ENCODE assay signal across 8 cellular contexts in genomic region chr3:50297896-50298725, GRCh38. TPM values are rescaled to one million over a fixed set of nuclear protein-coding genes. Genes with fewer than 3 reads are reported as not detected.
DNase-seq lines count a peak whose midpoint lies in the region; ATAC-seq, FAIRE-seq and TF ChIP-seq lines count a peak whose summit lies in the region.

No MANE protein-coding gene starts in this region.

- peak overlapping the region; percentile 84 for H3K4me3 ChIP-seq in OCI-LY3 (ENCODE audit: low read length)
- peak overlapping the region; percentile 70 to 89 (median 80); a peak in 7 of 8 replicates for H3K4me3 ChIP-seq in H1 (ENCODE audit: extremely low read depth in 1 of 4, insufficient read depth in 2 of 4, low read depth in 3 of 4, low read length in 4 of 4)
- H3K4me3 ChIP-seq in pancreas, result peak overlapping the region in 3 of 4 donors; percentile 48 to 67 (median 55)

- no peak overlapping the region for H2BK5ac ChIP-seq in H1 (ENCODE audit: low read depth, low read length)

- no peak overlapping the region for H3K23ac ChIP-seq in H1 (ENCODE audit: insufficient read length)

- peak; percentile 21 for DNase-seq in GDM1 (lab: John Stamatoyannopoulos, UW)
- DNase-seq in H1 (ENCODE audit: low read depth in 1 of 2, low spot score in 2 of 2), result peak in 1 of 2 experiments; percentile 52
- no peak for DNase-seq in pancreas
- DNase-seq in NCI-H1930 (lab: John Stamatoyannopoulos, UW), result no peak
- DNase-seq in NCI-H748 (lab: John Stamatoyannopoulos, UW; ENCODE audit: unreplicated experiment), result no peak

- FAIRE-seq in H1 (lab: Jason Lieb, UNC), result no peak
- FAIRE-seq in pancreas (lab: Jason Lieb, UNC), result no peak

- H4K91ac ChIP-seq in H1 (replicated peaks; ENCODE audit: insufficient read length, low read length), result no peak overlapping the region

- H3K4me2 ChIP-seq in OCI-LY3 (ENCODE audit: low read length) (peak overlapping the region; percentile 87), H1 (ENCODE audit: insufficient read depth in 1 of 2, low read depth in 2 of 2, low read length in 2 of 2) (peak overlapping the region; percentile 67 to 92)

- H3K27ac ChIP-seq in OCI-LY3 (ENCODE audit: low read length), result peak overlapping the region; percentile 69; the same call in 1 of the 2 replicates
- no peak overlapping the region for H3K27ac ChIP-seq in H1 (ENCODE audit: low read depth, low read length)
- H3K27ac ChIP-seq in pancreas, result peak overlapping the region; percentile 61 to 83 (median 79)

- intact Hi-C loops in pancreas (cut with DNase I), result no loop called here

- H3K27me3 ChIP-seq in OCI-LY3 (ENCODE audit: low read depth, low read length) (no peaks in the 10 kb centered on the region), H1 (replicated peaks in 1 of 4; ENCODE audit: control insufficient read depth in 3 of 4, extremely low read depth in 1 of 4, insufficient read depth in 3 of 4, low read length in 3 of 4) (no peaks in the 10 kb centered on the region; a peak in 1 of 7 replicates), pancreas (no peaks in the 10 kb centered on the region)

- no peaks in the 10 kb centered on the region for H3K36me3 ChIP-seq in OCI-LY3 (replicated peaks; ENCODE audit: low read depth, low read length)
- no peaks in the 10 kb centered on the region for H3K36me3 ChIP-seq in H1 (ENCODE audit: control insufficient read depth in 2 of 4, insufficient read depth in 4 of 4, low read length in 3 of 4)
- no peaks in the 10 kb centered on the region for H3K36me3 ChIP-seq in pancreas

- peaks cover 5% of the 10 kb centered on the region; the same call in 1 of the 2 replicates for H3K23me2 ChIP-seq in H1 (ENCODE audit: low read depth, low read length)

- TF ChIP-seq CTCF in OCI-LY3 (IDR thresholded peaks at IDR 0.05; ENCODE audit: low read depth, low read length) (no peak), H1 (IDR thresholded peaks at IDR 0.05; ENCODE audit: control extremely low read depth in 1 of 3, insufficient read depth in 1 of 3, low read depth in 1 of 3, low read length in 3 of 3) (0 out of 4 replicates have a peak, but pooled peaks of 1 of the 3 experiments have one; percentile 2), pancreas (IDR thresholded peaks at IDR 0.05) (no peak)

- TF ChIP-seq RAD21 in H1 (IDR thresholded peaks at IDR 0.05 in 1 of 2, conservative IDR thresholded peaks at IDR 0.05 in 1 of 2; ENCODE audit: low read depth in 2 of 2, low read length in 2 of 2), result no peak

- H3K79me1 ChIP-seq in H1 (ENCODE audit: low read depth, low read length), result no peaks in the 10 kb centered on the region

- no peak overlapping the region for H2BK15ac ChIP-seq in H1 (ENCODE audit: low read length)

- no peak overlapping the region for H2AK5ac ChIP-seq in H1 (ENCODE audit: low read depth, low read length)

- H3K56ac ChIP-seq in H1 (replicated peaks; ENCODE audit: insufficient read length, low read depth, low read length), result no peak overlapping the region

- CTCF ChIA-PET in H1 (lab: Charles Lee; ENCODE audit: partially characterized antibody), result interaction anchor here (0.8 to 1.8 kb wide), 11 partner anchors 10 to 253 kb away, joined by 3 to 7 read pairs (median 3); partner anchors contain the start of genes LSMEM2 and TUSC2

- H2BK12ac ChIP-seq in H1 (ENCODE audit: low read depth, low read length), result no peak overlapping the region

- H2BK20ac ChIP-seq in H1 (ENCODE audit: low read length), result no peak overlapping the region

- H3K18ac ChIP-seq in H1 (ENCODE audit: extremely low read depth, low read length), result no peak overlapping the region

- H3K79me2 ChIP-seq in OCI-LY3 (ENCODE audit: low read length) (0 out of 2 replicates have a peak, but pooled peaks cover 7% of the 10 kb centered on the region), H1 (ENCODE audit: control insufficient read depth in 1 of 2, insufficient read depth in 2 of 2, low read length in 2 of 2) (no peaks in the 10 kb centered on the region)

- H4K20me1 ChIP-seq in OCI-LY3 (ENCODE audit: insufficient read depth, low read length), result no peaks in the 10 kb centered on the region
- H4K20me1 ChIP-seq in H1 (replicated peaks in 1 of 2; ENCODE audit: control insufficient read depth in 1 of 2, insufficient read depth in 2 of 2, low read length in 2 of 2), result peaks cover 0 to 2% of the 10 kb centered on the region in 2 experiments

- WGBS in H1 (ENCODE audit: extremely low coverage in 1 of 2, insufficient coverage in 1 of 2, insufficient read length in 1 of 2, insufficient replicate concordance in 2 of 2, low coverage in 1 of 2, low lambda C conversion rate in 2 of 2, missing lambda C conversion rate in 1 of 2), 2 experiments, result 76% methylated on average over 9 of the region's 9 CpGs; no CpG with 5 or more reads in 1 of the 2 experiments
- WGBS in pancreas, 2 donors, result 56 to 58% methylated on average over 9 of the region's 9 CpGs

- no peak overlapping the region; the same call in 1 of the 2 replicates for H4K8ac ChIP-seq in H1 (ENCODE audit: extremely low read depth, insufficient read depth, low read length)

- H3K4ac ChIP-seq in H1 (replicated peaks; ENCODE audit: insufficient read length, low read depth, low read length), result no peak overlapping the region

- H3K14ac ChIP-seq in H1 (ENCODE audit: insufficient read length), result no peak overlapping the region

- no peak for TF ChIP-seq EP300 in H1 (IDR thresholded peaks at IDR 0.05; ENCODE audit: borderline replicate concordance in 1 of 2, low read depth in 2 of 2, low read length in 2 of 2)

- POLR2A ChIA-PET in H1 (lab: Charles Lee; ENCODE audit: partially characterized antibody), result interaction anchor here (0.8 to 11.3 kb wide), 9 partner anchors 9 to 73 kb away, joined by 3 to 149 read pairs (median 3); partner anchors contain the start of genes HYAL2, SEMA3B and TUSC2

- H3K9ac ChIP-seq in OCI-LY3 (ENCODE audit: low read length), result peak overlapping the region; percentile 87
- H3K9ac ChIP-seq in H1 (replicated peaks in 1 of 4; ENCODE audit: extremely low read depth in 1 of 4, low read depth in 3 of 4, low read length in 3 of 4), result no peak overlapping the region

- H4K5ac ChIP-seq in H1 (ENCODE audit: insufficient read length, low read depth, low read length), result no peak overlapping the region

- peaks cover 17% of the 10 kb centered on the region for H3K4me1 ChIP-seq in OCI-LY3 (ENCODE audit: low read length)
- H3K4me1 ChIP-seq in H1 (replicated peaks in 1 of 4; ENCODE audit: control insufficient read depth in 3 of 4, insufficient read depth in 4 of 4, low read length in 3 of 4), result peaks cover 0 to 23% (median 8%) of the 10 kb centered on the region in 4 experiments; a peak in 6 of 7 replicates
- H3K4me1 ChIP-seq in pancreas, result peaks cover 15 to 17% (median 16%) of the 10 kb centered on the region in 3 donors

- no peak overlapping the region for H2BK120ac ChIP-seq in H1 (replicated peaks; ENCODE audit: low read depth, low read length)

- no peaks in the 10 kb centered on the region for H3K9me3 ChIP-seq in OCI-LY3 (ENCODE audit: insufficient read depth, low read length)
- no peaks in the 10 kb centered on the region for H3K9me3 ChIP-seq in H1 (ENCODE audit: insufficient read depth in 2 of 2, low read depth in 1 of 2, low read length in 1 of 2)
- H3K9me3 ChIP-seq in pancreas, result no peaks in the 10 kb centered on the region

- H2AFZ ChIP-seq in OCI-LY3 (ENCODE audit: low read depth, low read length) (no peak overlapping the region), H1 (ENCODE audit: low read length) (no peak overlapping the region)

- TF ChIP-seq POLR2A in H1 (IDR thresholded peaks at IDR 0.05; ENCODE audit: control extremely low read depth in 1 of 2, low read depth in 2 of 2, low read length in 2 of 2), result no peak

- ATAC-seq in pancreas (no peak), HG02870 (IDR thresholded peaks at IDR 0.05; ENCODE audit: unreplicated experiment) (no peak), HG03442 (IDR thresholded peaks at IDR 0.05; ENCODE audit: unreplicated experiment) (no peak)

RNA-seq across cellular contexts. Expression of gene HYAL3, which starts 1.1 kb away (rescaled TPM):
- 3.2 and 4.9 TPM in 2 replicates for total RNA-seq in H1 (2021; fragmentation: NEBNext Ultra II Directional; extraction: Animal tissue kit (Norgen Biotek cat#: 25700))
- polyA plus RNA-seq in H1 (2011; rRNA removed), result 12.2 and 13.0 TPM in 2 replicates
- 7.5 TPM for polyA plus RNA-seq in H1 (2011; cell fraction: cytosol; rRNA removed)
- polyA plus RNA-seq in H1 (2011; cell fraction: nucleus; rRNA removed), result 9.4 TPM
- 3.3 to 4.6 TPM (median 4.3 TPM) in 4 replicates for polyA plus RNA-seq in H1 (2012, experiment 1 of 2)
- polyA plus RNA-seq in H1 (2012, experiment 2 of 2), result 6.7 TPM
- polyA plus RNA-seq in H1 (2013, experiment 1 of 2), result 3.5 TPM
- 3.8 TPM for polyA plus RNA-seq in H1 (2013, experiment 2 of 2)
- polyA minus RNA-seq in H1 (2011; rRNA and poly(A)+ RNA removed), result 2.1 and 6.2 TPM in 2 replicates
- 5.6 TPM for polyA minus RNA-seq in H1 (2011; cell fraction: cytosol; rRNA and poly(A)+ RNA removed)
- polyA minus RNA-seq in H1 (2011; cell fraction: nucleus; rRNA and poly(A)+ RNA removed), result 5.2 TPM
- 1 to 10 TPM in 1 of 6 donors, under 1 TPM in 5; 0.46 to 1.3 (median 0.65) TPM for total RNA-seq in pancreas
- polyA plus RNA-seq in pancreas, result 1 to 10 TPM; 1.6 to 2.1 TPM

RNA-seq across cellular contexts. Expression of gene NAA80, which starts 1.1 kb away (rescaled TPM):
- total RNA-seq in H1 (2021; fragmentation: NEBNext Ultra II Directional; extraction: Animal tissue kit (Norgen Biotek cat#: 25700)), result 10.1 and 11.3 TPM in 2 replicates
- polyA plus RNA-seq in H1 (2011; rRNA removed) (16.7 and 23.9 TPM in 2 replicates), pancreas (10 to 100 TPM; 13.0 to 15.6 TPM)
- 12.0 TPM for polyA plus RNA-seq in H1 (2011; cell fraction: cytosol; rRNA removed)
- polyA plus RNA-seq in H1 (2011; cell fraction: nucleus; rRNA removed), result 36.5 TPM
- polyA plus RNA-seq in H1 (2012, experiment 1 of 2), result 5.4 to 12.0 TPM (median 10.1 TPM) in 4 replicates
- polyA plus RNA-seq in H1 (2012, experiment 2 of 2), result 10.8 TPM
- 10.9 TPM for polyA plus RNA-seq in H1 (2013, experiment 1 of 2)
- polyA plus RNA-seq in H1 (2013, experiment 2 of 2), result 11.2 TPM
- 7.2 and 13.4 TPM in 2 replicates for polyA minus RNA-seq in H1 (2011; rRNA and poly(A)+ RNA removed)
- 3.4 TPM for polyA minus RNA-seq in H1 (2011; cell fraction: cytosol; rRNA and poly(A)+ RNA removed)
- polyA minus RNA-seq in H1 (2011; cell fraction: nucleus; rRNA and poly(A)+ RNA removed), result 15.6 TPM
- total RNA-seq in pancreas, result 1 to 10 TPM; 2.6 to 6.6 (median 5.0) TPM

RNA-seq across cellular contexts. Expression of gene HYAL1, which starts 5.3 kb away (rescaled TPM):
- total RNA-seq in H1 (2021; fragmentation: NEBNext Ultra II Directional; extraction: Animal tissue kit (Norgen Biotek cat#: 25700)), result 1.7 and 2.0 TPM in 2 replicates
- 5.4 and 9.1 TPM in 2 replicates for polyA plus RNA-seq in H1 (2011; rRNA removed)
- 5.7 TPM for polyA plus RNA-seq in H1 (2011; cell fraction: cytosol; rRNA removed)
- polyA plus RNA-seq in H1 (2011; cell fraction: nucleus; rRNA removed), result 6.6 TPM
- 3.9 to 4.4 TPM (median 4.0 TPM) in 4 replicates for polyA plus RNA-seq in H1 (2012, experiment 1 of 2)
- 2.7 TPM for polyA plus RNA-seq in H1 (2012, experiment 2 of 2)
- polyA plus RNA-seq in H1 (2013, experiment 1 of 2), result 4.9 TPM
- polyA plus RNA-seq in H1 (2013, experiment 2 of 2), result 4.1 TPM
- polyA minus RNA-seq in H1 (2011; rRNA and poly(A)+ RNA removed), result 5.0 and 5.9 TPM in 2 replicates
- 4.9 TPM for polyA minus RNA-seq in H1 (2011; cell fraction: cytosol; rRNA and poly(A)+ RNA removed)
- polyA minus RNA-seq in H1 (2011; cell fraction: nucleus; rRNA and poly(A)+ RNA removed), result 6.2 TPM
- 1 to 10 TPM; 3.1 to 7.1 (median 5.7) TPM for total RNA-seq in pancreas
- 10 to 100 TPM in 1 of 2 donors, 1 to 10 TPM in 1; 8.2 to 11.7 TPM for polyA plus RNA-seq in pancreas

RNA-seq across cellular contexts. Expression of gene IFRD2, which starts 5.9 kb away (rescaled TPM):
- 88.8 and 97.8 TPM in 2 replicates for total RNA-seq in H1 (2021; fragmentation: NEBNext Ultra II Directional; extraction: Animal tissue kit (Norgen Biotek cat#: 25700))
- polyA plus RNA-seq in H1 (2011; rRNA removed) (76.7 and 123 TPM in 2 replicates), pancreas (100 to 1,000 TPM; 101 to 117 TPM)
- 76.7 TPM for polyA plus RNA-seq in H1 (2011; cell fraction: cytosol; rRNA removed)
- polyA plus RNA-seq in H1 (2011; cell fraction: nucleus; rRNA removed), result 310 TPM
- polyA plus RNA-seq in H1 (2012, experiment 1 of 2), result 72.6 to 93.2 TPM (median 89.6 TPM) in 4 replicates
- polyA plus RNA-seq in H1 (2012, experiment 2 of 2), result 133 TPM
- 61.4 TPM for polyA plus RNA-seq in H1 (2013, experiment 1 of 2)
- polyA plus RNA-seq in H1 (2013, experiment 2 of 2), result 54.6 TPM
- 47.8 and 50.1 TPM in 2 replicates for polyA minus RNA-seq in H1 (2011; rRNA and poly(A)+ RNA removed)
- polyA minus RNA-seq in H1 (2011; cell fraction: cytosol; rRNA and poly(A)+ RNA removed), result 33.3 TPM
- 86.7 TPM for polyA minus RNA-seq in H1 (2011; cell fraction: nucleus; rRNA and poly(A)+ RNA removed)
- total RNA-seq in pancreas, result 10 to 100 TPM; 47.1 to 81.6 (median 55.1) TPM

RNA-seq across cellular contexts. Expression of gene LSMEM2, which starts 19.2 kb away (rescaled TPM):
- 0.57 and 0.58 TPM in 2 replicates for total RNA-seq in H1 (2021; fragmentation: NEBNext Ultra II Directional; extraction: Animal tissue kit (Norgen Biotek cat#: 25700))
- 0.68 and 0.94 TPM in 2 replicates for polyA plus RNA-seq in H1 (2011; rRNA removed)
- polyA plus RNA-seq in H1 (2011; cell fraction: cytosol; rRNA removed), result 0.74 TPM
- 1.1 TPM for polyA plus RNA-seq in H1 (2011; cell fraction: nucleus; rRNA removed)
- polyA plus RNA-seq in H1 (2012, experiment 1 of 2), result 0.37 to 0.74 TPM (median 0.57 TPM) in 4 replicates
- polyA plus RNA-seq in H1 (2012, experiment 2 of 2), result 0.38 TPM
- 0.20 TPM for polyA plus RNA-seq in H1 (2013, experiment 1 of 2)
- polyA plus RNA-seq in H1 (2013, experiment 2 of 2), result 0.15 TPM
- 0.63 and 0.69 TPM in 2 replicates for polyA minus RNA-seq in H1 (2011; rRNA and poly(A)+ RNA removed)
- not detected for polyA minus RNA-seq in H1 (2011; cell fraction: cytosol; rRNA and poly(A)+ RNA removed)
- not detected for polyA minus RNA-seq in H1 (2011; cell fraction: nucleus; rRNA and poly(A)+ RNA removed)
- under 1 TPM in 1 of 6 donors, not detected in 5; 0.12 TPM for total RNA-seq in pancreas
- 1 to 10 TPM in 1 of 2 donors, under 1 TPM in 1; 0.15 to 2.1 TPM for polyA plus RNA-seq in pancreas
